29 cellular contexts compared by ENCODE assay signal in genomic region chr16:53058882-53059281, GRCh38. TPM values are rescaled to one million over a fixed set of nuclear protein-coding genes. Genes with fewer than 3 reads are reported as not detected.
DNase-seq lines count a peak whose midpoint lies in the region; ATAC-seq, FAIRE-seq and TF ChIP-seq lines count a peak whose summit lies in the region.
"Had no signal": no experiment of that assay in that cellular context is flagged by ENCODE, and none has a peak within 500 bp of the region (broad histone marks: within the 10 kb centered on the region; RNA-seq: fewer than 3 reads in every experiment).

No MANE protein-coding gene starts in this region.

- H4K20me1 ChIP-seq in HepG2 (ENCODE audit: insufficient read depth, low read length), result 0 out of 2 replicates have a peak, but pooled peaks cover 6% of the 10 kb centered on the region

- no TSS peak for BruUV-seq in HepG2 (replicated peaks; lab: Mats Ljungman, UMichigan)

- no peaks in the 10 kb centered on the region for H3K9me3 Mint-ChIP-seq in activated T-helper 17 cell treated with anti-CD3 and anti-CD28 coated beads, Interleukin-2, amount 50 U/mL, for 72 hours
- H3K9me3 Mint-ChIP-seq in stimulated activated memory B cell treated with anti-CD40 and anti-IgM and Interleukin-4, amounts not matched to agents 10 μg/mL and 1 μg/mL and 100 μg/mL, for 72 hours, result no peaks in the 10 kb centered on the region
- no peaks in the 10 kb centered on the region for H3K9me3 Mint-ChIP-seq in endothelial cell (ENCODE audit: unreplicated experiment)
- H3K9me3 Mint-ChIP-seq: activated T-cell treated with anti-CD3 and anti-CD28 coated beads, Interleukin-2, amount 50 U/mL, for 24 hours; endodermal cell; T-helper 1 cell treated with Interleukin-12 subunit alpha and Interleukin-12 subunit beta and Interleukin-4 antibody, amounts not matched to agents 30 μg/mL and 1 μg/mL, for 36 hours had no signal

- no peak for TF ChIP-seq POLR2A in HepG2 (IDR thresholded peaks at IDR 0.05; ENCODE audit: insufficient read depth in 1 of 2, low read depth in 2 of 2, low read length in 2 of 2)
- no peak for TF ChIP-seq POLR2A in right lobe of liver (IDR thresholded peaks at IDR 0.05)
- TF ChIP-seq POLR2A in body of pancreas (IDR thresholded peaks at IDR 0.05), result no peak

- no peaks in the 10 kb centered on the region; a peak in 1 of 5 replicates for H3K27me3 ChIP-seq in HepG2 (ENCODE audit: control insufficient read depth in 1 of 2, insufficient read depth in 2 of 2, low read length in 2 of 2)
- H3K27me3 ChIP-seq in right lobe of liver, result no peaks in the 10 kb centered on the region
- no peaks in the 10 kb centered on the region for H3K27me3 ChIP-seq in body of pancreas
- H3K27me3 ChIP-seq: adrenal gland, gastroesophageal sphincter, suprapubic skin, uterus had no signal

- no peak for TF ChIP-seq RAD21 in HepG2 (CRISPR knock-in tag; IDR thresholded peaks at IDR 0.05)

- ATAC-seq in HepG2, result no peak
- no peak for ATAC-seq in right lobe of liver
- no peak for ATAC-seq in activated T-helper 17 cell treated with anti-CD3 and anti-CD28 coated beads, Interleukin-2, amount 50 U/mL, for 72 hours (replicated peaks)
- no peak for ATAC-seq in stimulated activated memory B cell treated with anti-CD40 and anti-IgM and Interleukin-4, amounts not matched to agents 10 μg/mL and 1 μg/mL and 100 μg/mL, for 72 hours
- no peak for ATAC-seq in HG02571 (IDR thresholded peaks at IDR 0.05; ENCODE audit: unreplicated experiment)
- ATAC-seq in body of pancreas, result no peak
- ATAC-seq: A549, gastroesophageal sphincter, sciatic nerve had no signal

- H3K4me3 ChIP-seq in HepG2 (replicated peaks in 1 of 3; ENCODE audit: insufficient read depth in 1 of 3, low read depth in 2 of 3, low read length in 3 of 3) (no peak overlapping the region), right lobe of liver (no peak overlapping the region), body of pancreas (no peak overlapping the region)
- H3K4me3 ChIP-seq: A549, adrenal gland, coronary artery, gastroesophageal sphincter, suprapubic skin, uterus had no signal

- peaks cover 72% of the 10 kb centered on the region for H3K79me2 ChIP-seq in HepG2 (ENCODE audit: insufficient read depth, low read length)

- peak overlapping the region; percentile 32 for H3K27ac Mint-ChIP-seq in activated T-helper 17 cell treated with anti-CD3 and anti-CD28 coated beads, Interleukin-2, amount 50 U/mL, for 72 hours
- H3K27ac Mint-ChIP-seq in stimulated activated memory B cell treated with anti-CD40 and anti-IgM and Interleukin-4, amounts not matched to agents 10 μg/mL and 1 μg/mL and 100 μg/mL, for 72 hours, result peak overlapping the region; percentile 88
- no peak overlapping the region for H3K27ac Mint-ChIP-seq in endothelial cell (ENCODE audit: unreplicated experiment)
- H3K27ac Mint-ChIP-seq: activated T-cell treated with anti-CD3 and anti-CD28 coated beads, Interleukin-2, amount 50 U/mL, for 24 hours; endodermal cell; T-helper 1 cell treated with Interleukin-12 subunit alpha and Interleukin-12 subunit beta and Interleukin-4 antibody, amounts not matched to agents 30 μg/mL and 1 μg/mL, for 36 hours had no signal

- H3K4me1 ChIP-seq in HepG2 (ENCODE audit: insufficient read depth, low read length) (peaks cover 80% of the 10 kb centered on the region), right lobe of liver (peaks cover 0 to 53% (median 20%) of the 10 kb centered on the region in 4 donors), body of pancreas (peaks cover 22% of the 10 kb centered on the region)
- H3K4me1 ChIP-seq: uterus had no signal

- CTCF ChIA-PET in HepG2 (lab: Yijun Ruan, JAX; ENCODE audit: low intra/inter-chr PET ratio, low total read pairs), result no interaction called here

- in situ Hi-C loops in HepG2 (cut with HindIII; ENCODE audit: extremely low pct_ligation_motif_present, low pct_unique_long_range_greater_than_20kb), result loop anchor here (10.0 kb wide), 4 partner anchors 66 to 376 kb away; partner anchors contain the start of gene RBL2

- H2AFZ ChIP-seq in HepG2 (ENCODE audit: low read length), result no peak overlapping the region
- H2AFZ ChIP-seq: parathyroid adenoma had no signal

- WGBS in HepG2 (ENCODE audit: low lambda C conversion rate), result 96% methylated on average over 5 of the region's 5 CpGs
- 36% methylated on average over 5 of the region's 5 CpGs for WGBS in right lobe of liver (ENCODE audit: insufficient coverage, low coverage, low lambda C conversion rate, missing lambda C conversion rate)
- WGBS in body of pancreas, 2 donors, result 75 to 83% methylated on average over 5 of the region's 5 CpGs

- no peak for TF ChIP-seq CTCF in HepG2 (CRISPR knock-in tag; IDR thresholded peaks at IDR 0.05)
- TF ChIP-seq CTCF in right lobe of liver (IDR thresholded peaks at IDR 0.05), result no peak
- no peak for TF ChIP-seq CTCF in body of pancreas (IDR thresholded peaks at IDR 0.05)
- TF ChIP-seq CTCF in endothelial cell (IDR thresholded peaks at IDR 0.05; ENCODE audit: unreplicated experiment), result no peak

- H3K9me3 ChIP-seq in HepG2 (ENCODE audit: low read length) (no peaks in the 10 kb centered on the region), right lobe of liver (no peaks in the 10 kb centered on the region), body of pancreas (no peaks in the 10 kb centered on the region)
- H3K9me3 ChIP-seq: A549, adrenal gland, Caco-2, gastroesophageal sphincter, suprapubic skin, uterus had no signal

- H3K27me3 Mint-ChIP-seq in activated T-helper 17 cell treated with anti-CD3 and anti-CD28 coated beads, Interleukin-2, amount 50 U/mL, for 72 hours, result no peaks in the 10 kb centered on the region
- no peaks in the 10 kb centered on the region for H3K27me3 Mint-ChIP-seq in stimulated activated memory B cell treated with anti-CD40 and anti-IgM and Interleukin-4, amounts not matched to agents 10 μg/mL and 1 μg/mL and 100 μg/mL, for 72 hours
- H3K27me3 Mint-ChIP-seq in endothelial cell (ENCODE audit: unreplicated experiment), result peaks cover 3% of the 10 kb centered on the region
- H3K27me3 Mint-ChIP-seq: activated T-cell treated with anti-CD3 and anti-CD28 coated beads, Interleukin-2, amount 50 U/mL, for 24 hours had no signal

- H3K27ac ChIP-seq in HepG2 (ENCODE audit: extremely low read length, insufficient read depth, low read length) (peak overlapping the region; percentile 24), right lobe of liver (no peak overlapping the region), body of pancreas (no peak overlapping the region)
- H3K27ac ChIP-seq: coronary artery, gastroesophageal sphincter, KMS-11, parathyroid adenoma, uterus had no signal

- FAIRE-seq in HepG2 (lab: Jason Lieb, UNC), result no peak
- FAIRE-seq: A549, kidney had no signal

- POLR2A ChIA-PET in HepG2 (lab: Yijun Ruan, JAX), result no interaction called here

- H3K9ac ChIP-seq in HepG2 (ENCODE audit: insufficient read depth, low read depth, low read length), result no peak overlapping the region
- H3K9ac ChIP-seq: KMS-11, parathyroid adenoma had no signal

- peaks cover 20% of the 10 kb centered on the region for H3K4me1 Mint-ChIP-seq in activated T-helper 17 cell treated with anti-CD3 and anti-CD28 coated beads, Interleukin-2, amount 50 U/mL, for 72 hours
- H3K4me1 Mint-ChIP-seq in stimulated activated memory B cell treated with anti-CD40 and anti-IgM and Interleukin-4, amounts not matched to agents 10 μg/mL and 1 μg/mL and 100 μg/mL, for 72 hours, result peaks cover 66% of the 10 kb centered on the region
- H3K4me1 Mint-ChIP-seq in endothelial cell (ENCODE audit: unreplicated experiment), result peaks cover 20% of the 10 kb centered on the region

- intact Hi-C loops in HepG2 (cut with micrococcal nuclease; ENCODE audit: unreplicated experiment), result loop anchor here (10.0 kb wide), 1 partner anchor 456 kb away; no protein-coding TSS in a partner anchor
- intact Hi-C loops in right lobe of liver (cut with DNase I), result loop anchor here in 1 of 2 donors (5.0 kb wide), 1 partner anchor 68 kb away; no protein-coding TSS in a partner anchor
- intact Hi-C loops in body of pancreas (cut with DNase I), result no loop called here

- no peaks in the 10 kb centered on the region for H3K36me3 Mint-ChIP-seq in activated T-helper 17 cell treated with anti-CD3 and anti-CD28 coated beads, Interleukin-2, amount 50 U/mL, for 72 hours (ENCODE audit: low read depth)
- H3K36me3 Mint-ChIP-seq in stimulated activated memory B cell treated with anti-CD40 and anti-IgM and Interleukin-4, amounts not matched to agents 10 μg/mL and 1 μg/mL and 100 μg/mL, for 72 hours, result peaks cover 5% of the 10 kb centered on the region
- H3K36me3 Mint-ChIP-seq in endothelial cell (ENCODE audit: low read depth, unreplicated experiment), result no peaks in the 10 kb centered on the region

- H3K4me3 Mint-ChIP-seq in activated T-helper 17 cell treated with anti-CD3 and anti-CD28 coated beads, Interleukin-2, amount 50 U/mL, for 72 hours, result no peak overlapping the region
- H3K4me3 Mint-ChIP-seq in stimulated activated memory B cell treated with anti-CD40 and anti-IgM and Interleukin-4, amounts not matched to agents 10 μg/mL and 1 μg/mL and 100 μg/mL, for 72 hours, result peak overlapping the region; percentile 13
- H3K4me3 Mint-ChIP-seq in endothelial cell (ENCODE audit: unreplicated experiment), result no peak overlapping the region
- H3K4me3 Mint-ChIP-seq: activated T-cell treated with anti-CD3 and anti-CD28 coated beads, Interleukin-2, amount 50 U/mL, for 24 hours; endodermal cell; T-helper 1 cell treated with Interleukin-12 subunit alpha and Interleukin-12 subunit beta and Interleukin-4 antibody, amounts not matched to agents 30 μg/mL and 1 μg/mL, for 36 hours had no signal

- DNase-seq in HepG2 (ENCODE audit: low spot score) (no peak), right lobe of liver (no peak), mesenteric fat pad (ENCODE audit: low spot score) (peak; percentile 26), body of pancreas (no peak), endothelial cell (ENCODE audit: low spot score) (no peak)
- DNase-seq: activated CD4-positive, alpha-beta T cell treated with anti-CD3 and anti-CD28 coated beads for 4 hours; activated naive CD4-positive, alpha-beta T cell treated with Interleukin-2 at 50 U/mL for 16 hours; activated T-cell treated with anti-CD3 and anti-CD28 coated beads, Interleukin-2, amount 50 U/mL, for 24 hours; Caco-2; DND-41; endodermal cell; kidney; NCI-H146; NCI-H510A treated with DMSO at 0.1 percent for 48 hours; stimulated activated CD8-positive, alpha-beta memory T cell treated with anti-CD3 and anti-CD28 coated beads, Interleukin-4, amount 100 ng/mL, for 48 hours; uterus had no signal

- no peak for TF ChIP-seq EP300 in HepG2 (IDR thresholded peaks at IDR 0.05; ENCODE audit: low read depth in 2 of 2, low read length in 2 of 2)
- TF ChIP-seq EP300 in HepG2 (CRISPR knock-in tag; IDR thresholded peaks at IDR 0.05; ENCODE audit: borderline replicate concordance), result no peak

- H3K36me3 ChIP-seq in HepG2 (replicated peaks in 1 of 2; ENCODE audit: control insufficient read depth in 1 of 2, insufficient read depth in 2 of 2, low read length in 2 of 2), result no peaks in the 10 kb centered on the region
- no peaks in the 10 kb centered on the region for H3K36me3 ChIP-seq in right lobe of liver
- no peaks in the 10 kb centered on the region for H3K36me3 ChIP-seq in body of pancreas (replicated peaks in 1 of 2; ENCODE audit: insufficient read depth in 1 of 2, low read depth in 2 of 2)
- H3K36me3 ChIP-seq: adrenal gland, gastroesophageal sphincter, suprapubic skin, uterus had no signal

- H3K4me2 ChIP-seq in HepG2 (ENCODE audit: low read depth, low read length), result peak overlapping the region; percentile 9; the same call in 1 of the 2 replicates
- H3K4me2 ChIP-seq: A549, KMS-11 had no signal

RNA-seq across cellular contexts. Expression of gene CHD9, which starts 4.1 kb away (rescaled TPM):
- total RNA-seq in HepG2 (2016; rRNA removed; fragmentation: Illumina TruSeq; extraction: Trizol), result 27.7 and 31.0 TPM in 2 replicates
- total RNA-seq in HepG2 (2016; cell fraction: cytosol; rRNA removed; fragmentation: Illumina TruSeq; extraction: Trizol; ENCODE audit: low read depth), result 27.5 and 34.1 TPM in 2 replicates
- 24.3 and 27.8 TPM in 2 replicates for total RNA-seq in HepG2 (2016; cell fraction: insoluble cytoplasmic fraction; rRNA removed; fragmentation: Illumina TruSeq; extraction: Trizol)
- 36.3 and 42.8 TPM in 2 replicates for total RNA-seq in HepG2 (2016; cell fraction: membrane; rRNA removed; fragmentation: Illumina TruSeq; extraction: Trizol)
- total RNA-seq in HepG2 (2016; cell fraction: nucleus; rRNA removed; fragmentation: Illumina TruSeq; extraction: Trizol), result 59.7 and 62.9 TPM in 2 replicates
- 15.6 and 23.4 TPM in 2 replicates for polyA plus RNA-seq in HepG2 (2011; rRNA removed)
- polyA plus RNA-seq in HepG2 (2011; cell fraction: cytosol; rRNA removed), result 4.6 and 8.3 TPM in 2 replicates
- polyA plus RNA-seq in HepG2 (2011; cell fraction: nucleus; rRNA removed), result 14.2 and 15.9 TPM in 2 replicates
- 12.6 and 14.0 TPM in 2 replicates for polyA plus RNA-seq in HepG2 (2012)
- 3.8 and 4.6 TPM in 2 replicates for polyA plus RNA-seq in HepG2 (2016; cell fraction: cytosol; fragmentation: Illumina TruSeq; extraction: Trizol; ENCODE audit: low read depth)
- polyA plus RNA-seq in HepG2 (2016; cell fraction: insoluble cytoplasmic fraction; fragmentation: Illumina TruSeq; extraction: Trizol; ENCODE audit: low read depth), result 13.8 and 14.0 TPM in 2 replicates
- polyA plus RNA-seq in HepG2 (2016; cell fraction: membrane; fragmentation: Illumina TruSeq; extraction: Trizol; ENCODE audit: low read depth), result 4.5 and 4.8 TPM in 2 replicates
- polyA plus RNA-seq in HepG2 (2016; cell fraction: nucleus; fragmentation: Illumina TruSeq; extraction: Trizol; ENCODE audit: insufficient read depth, low read depth), result 28.9 and 31.3 TPM in 2 replicates
- polyA minus RNA-seq in HepG2 (2011; rRNA and poly(A)+ RNA removed; ENCODE audit: low replicate concordance), result 41.1 and 58.0 TPM in 2 replicates
- 25.3 and 26.6 TPM in 2 replicates for polyA minus RNA-seq in HepG2 (2011; cell fraction: cytosol; rRNA and poly(A)+ RNA removed)
- polyA minus RNA-seq in HepG2 (2011; cell fraction: nucleus; rRNA and poly(A)+ RNA removed), result 164 and 186 TPM in 2 replicates
- 10 to 100 TPM; 19.8 to 44.3 (median 30.2) TPM for total RNA-seq in right lobe of liver
- total RNA-seq in activated T-helper 17 cell treated with anti-CD3 and anti-CD28 coated beads, Interleukin-2, amount 50 U/mL, for 72 hours, result 10 to 100 TPM; 16.0 to 19.5 TPM
- 100 TPM for total RNA-seq in mesenteric fat pad
- total RNA-seq in body of pancreas, result 10 to 100 TPM; 38.1 to 58.7 TPM
- 49.2 TPM for total RNA-seq in endothelial cell (ENCODE audit: unreplicated experiment)

RNA-seq across cellular contexts. Expression of gene CHD9NB, which starts 6.2 kb away (rescaled TPM):
- 0.18 and 0.34 TPM in 2 replicates for total RNA-seq in HepG2 (2016; rRNA removed; fragmentation: Illumina TruSeq; extraction: Trizol)
- total RNA-seq in HepG2 (2016; cell fraction: cytosol; rRNA removed; fragmentation: Illumina TruSeq; extraction: Trizol; ENCODE audit: low read depth), result 0.18 and 0.30 TPM in 2 replicates
- 0.39 and 0.67 TPM in 2 replicates for total RNA-seq in HepG2 (2016; cell fraction: insoluble cytoplasmic fraction; rRNA removed; fragmentation: Illumina TruSeq; extraction: Trizol)
- 0.46 and 0.55 TPM in 2 replicates for total RNA-seq in HepG2 (2016; cell fraction: membrane; rRNA removed; fragmentation: Illumina TruSeq; extraction: Trizol)
- total RNA-seq in HepG2 (2016; cell fraction: nucleus; rRNA removed; fragmentation: Illumina TruSeq; extraction: Trizol), result 0.59 and 0.72 TPM in 2 replicates
- 0.05 and 0.17 TPM in 2 replicates for polyA plus RNA-seq in HepG2 (2011; rRNA removed)
- polyA plus RNA-seq in HepG2 (2011; cell fraction: cytosol; rRNA removed), result 0.10 and 0.13 TPM in 2 replicates
- polyA plus RNA-seq in HepG2 (2011; cell fraction: nucleus; rRNA removed), result 0.55 and 0.87 TPM in 2 replicates
- polyA plus RNA-seq in HepG2 (2012), result 0.28 and 0.34 TPM in 2 replicates
- 0.19 and 0.37 TPM in 2 replicates for polyA plus RNA-seq in HepG2 (2016; cell fraction: cytosol; fragmentation: Illumina TruSeq; extraction: Trizol; ENCODE audit: low read depth)
- 0.37 and 0.45 TPM in 2 replicates for polyA plus RNA-seq in HepG2 (2016; cell fraction: insoluble cytoplasmic fraction; fragmentation: Illumina TruSeq; extraction: Trizol; ENCODE audit: low read depth)
- polyA plus RNA-seq in HepG2 (2016; cell fraction: membrane; fragmentation: Illumina TruSeq; extraction: Trizol; ENCODE audit: low read depth), result 0.31 and 0.35 TPM in 2 replicates
- polyA plus RNA-seq in HepG2 (2016; cell fraction: nucleus; fragmentation: Illumina TruSeq; extraction: Trizol; ENCODE audit: insufficient read depth, low read depth), result 0.37 and 0.73 TPM in 2 replicates
- polyA minus RNA-seq in HepG2 (2011; rRNA and poly(A)+ RNA removed; ENCODE audit: low replicate concordance), result 0.46 and 0.47 TPM in 2 replicates
- polyA minus RNA-seq in HepG2 (2011; cell fraction: cytosol; rRNA and poly(A)+ RNA removed), result not detected in 2 replicates
- 1.2 and 3.3 TPM in 2 replicates for polyA minus RNA-seq in HepG2 (2011; cell fraction: nucleus; rRNA and poly(A)+ RNA removed)
- total RNA-seq in right lobe of liver, result under 1 TPM in 4 of 6 experiments, not detected in 2; 0.25 to 0.59 (median 0.39) TPM
- total RNA-seq in activated T-helper 17 cell treated with anti-CD3 and anti-CD28 coated beads, Interleukin-2, amount 50 U/mL, for 72 hours, result 1 to 10 TPM; 1.4 to 2.0 TPM
- total RNA-seq in mesenteric fat pad, result 0.48 TPM
- 10 to 100 TPM in 1 of 2 donors, 1 to 10 TPM in 1; 3.1 to 12.5 TPM for total RNA-seq in body of pancreas
- total RNA-seq in endothelial cell (ENCODE audit: unreplicated experiment), result 2.0 TPM
- total RNA-seq: Caco-2, RPMI7951 had no signal
